1 cellular context compared by ENCODE assay signal in the genomic region with DNA sequence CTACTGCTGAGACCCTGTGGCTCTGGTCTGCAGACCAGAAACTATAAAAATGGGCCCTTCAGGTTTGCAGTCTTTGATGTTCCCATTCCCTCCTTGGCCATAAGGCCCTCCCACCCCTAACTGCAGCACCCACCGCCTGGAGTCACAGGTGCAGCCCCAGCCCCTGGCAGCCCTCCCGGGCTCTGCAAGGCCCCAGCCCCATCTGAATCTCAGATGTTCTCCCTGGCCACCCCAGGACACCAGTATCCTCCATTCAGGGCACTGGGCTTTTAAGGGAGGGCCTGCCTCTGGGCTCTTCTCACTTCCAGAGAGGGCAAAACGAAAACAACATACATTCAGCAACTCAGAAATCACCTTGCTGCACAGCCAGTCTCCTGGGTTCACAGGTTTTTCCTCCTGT.
TF ChIP-seq lines count a peak whose summit lies in the region.

No MANE protein-coding gene starts in this region.

TF ChIP-seq in H1, 55 proteins besides CTCF, POLR2A, EP300 and RAD21:
- TF ChIP-seq POLR2AphosphoS5 (IDR thresholded peaks at IDR 0.05; ENCODE audit: low read depth, low read length) (no peak), PHF8 (conservative IDR thresholded peaks at IDR 0.05; ENCODE audit: low read depth, low read length) (no peak), CHD1 (IDR thresholded peaks at IDR 0.05; ENCODE audit: low read depth, low read length) (no peak), CTBP2 (IDR thresholded peaks at IDR 0.05; ENCODE audit: borderline replicate concordance, insufficient read depth, insufficient read length, low read length) (no peak), NRF1 (IDR thresholded peaks at IDR 0.05; ENCODE audit: low read depth, low read length) (no peak), RFX5 (IDR thresholded peaks at IDR 0.05; ENCODE audit: borderline replicate concordance, low read depth, low read length) (no peak), YY1 (IDR thresholded peaks at IDR 0.05; ENCODE audit: low read depth, low read length) (no peak), SP4 (IDR thresholded peaks at IDR 0.05; ENCODE audit: low read length) (no peak), KDM5A (IDR thresholded peaks at IDR 0.05; ENCODE audit: low read length) (no peak), CBX8 (IDR thresholded peaks at IDR 0.05; ENCODE audit: borderline replicate concordance, low read depth, low read length) (no peak), CREB1 (IDR thresholded peaks at IDR 0.05) (no peak)
